ENCODE assay signal across 11 cellular contexts in genomic region chr7:44575054-44575453, GRCh38. TPM values are rescaled to one million over a fixed set of nuclear protein-coding genes. Genes with fewer than 3 reads are reported as not detected.
A peak's percentile ranks its signal among the peaks of the same experiment; 100 is the strongest.
DNase-seq lines count a peak whose midpoint lies in the region; ATAC-seq, FAIRE-seq and TF ChIP-seq lines count a peak whose summit lies in the region.
"Had no signal": no experiment of that assay in that cellular context is flagged by ENCODE, and none has a peak within 500 bp of the region (broad histone marks: within the 10 kb centered on the region; RNA-seq: fewer than 3 reads in every experiment).

No MANE protein-coding gene starts in this region.

- H3F3A ChIP-seq in SK-N-SH (replicated peaks; ENCODE audit: insufficient read depth) = peaks cover 20% of the 10 kb centered on the region

- CTCF ChIA-PET in SK-N-SH (lab: Yijun Ruan, JAX) = interaction anchor here (0.7 to 12.5 kb wide), 3 partner anchors 10 to 347 kb away, joined by 3 to 98 read pairs (median 4); no protein-coding TSS in a partner anchor

- no peak overlapping the region for H2AFZ ChIP-seq in SK-N-SH (ENCODE audit: low read depth)

- no peak for TF ChIP-seq RAD21 in SK-N-SH (IDR thresholded peaks at IDR 0.05; ENCODE audit: low read length)

- peak overlapping the region; percentile 87 to 94; a peak in 3 of 4 replicates for H3K4me3 ChIP-seq in SK-N-SH (ENCODE audit: low read depth in 2 of 2, low read length in 1 of 2)
- peak overlapping the region; percentile 100; the same call in 1 of the 2 replicates for H3K4me3 ChIP-seq in MG63
- peak overlapping the region; percentile 86 for H3K4me3 ChIP-seq in coronary artery
- H3K4me3 ChIP-seq in neutrophil (ENCODE audit: low read depth in 1 of 2, low read length in 1 of 2) = no peak overlapping the region
- no peak overlapping the region for H3K4me3 ChIP-seq in BE2C (ENCODE audit: low read depth, low read length)
- H3K4me3 ChIP-seq in vagina = no peak overlapping the region
- peak overlapping the region in 1 of 2 donors; percentile 95 for H3K4me3 ChIP-seq in kidney (ENCODE audit: low read length in 2 of 2)

- no peak for FAIRE-seq in kidney (lab: Jason Lieb, UNC)

- TF ChIP-seq CTCF in SK-N-SH (IDR thresholded peaks at IDR 0.05) = no peak
- no peak for TF ChIP-seq CTCF in coronary artery (IDR thresholded peaks at IDR 0.05)
- TF ChIP-seq CTCF in neutrophil (IDR thresholded peaks at IDR 0.05) = no peak
- no peak for TF ChIP-seq CTCF in BE2C (IDR thresholded peaks at IDR 0.05; ENCODE audit: low read depth, low read length)
- no peak for TF ChIP-seq CTCF in vagina (IDR thresholded peaks at IDR 0.05)
- no peak for TF ChIP-seq CTCF in kidney (IDR thresholded peaks at IDR 0.05; ENCODE audit: borderline replicate concordance, extremely low read depth, insufficient read depth)

- H3K27ac ChIP-seq in SK-N-SH (ENCODE audit: low read depth in 2 of 2, low read length in 1 of 2) (no peak overlapping the region), coronary artery (no peak overlapping the region), neutrophil (peak overlapping the region; percentile 91), vagina (no peak overlapping the region), kidney (ENCODE audit: low read depth in 2 of 2, low read length in 2 of 2) (peak overlapping the region in 1 of 2 donors; percentile 8)

- H3K9me3 ChIP-seq in SK-N-SH (no peaks in the 10 kb centered on the region), MG63 (no peaks in the 10 kb centered on the region), neutrophil (no peaks in the 10 kb centered on the region), BE2C (no peaks in the 10 kb centered on the region), vagina (no peaks in the 10 kb centered on the region), kidney (ENCODE audit: control insufficient read depth in 1 of 2, low read length in 2 of 2) (no peaks in the 10 kb centered on the region)

- H3K27me3 ChIP-seq in SK-N-SH (ENCODE audit: insufficient read depth) (no peaks in the 10 kb centered on the region), MG63 (no peaks in the 10 kb centered on the region), neutrophil (no peaks in the 10 kb centered on the region), BE2C (no peaks in the 10 kb centered on the region), vagina (no peaks in the 10 kb centered on the region)

- TF ChIP-seq EP300 in SK-N-SH (IDR thresholded peaks at IDR 0.05; ENCODE audit: borderline replicate concordance in 1 of 2, low read depth in 1 of 2, low read length in 1 of 2) = no peak

- POLR2A ChIA-PET in SK-N-SH (lab: Yijun Ruan, JAX) = interaction anchor here (0.7 to 2.1 kb wide), 2 partner anchors 85 to 1018 kb away, joined by 3 to 10 read pairs; partner anchors contain the start of gene NUDCD3

- H3K36me3 ChIP-seq in SK-N-SH (replicated peaks in 1 of 2; ENCODE audit: control insufficient read depth in 1 of 2, insufficient read depth in 2 of 2, low read length in 1 of 2) (peaks cover 53 to 57% of the 10 kb centered on the region in 2 experiments), MG63 (peaks cover 72% of the 10 kb centered on the region), neutrophil (peaks cover 60% of the 10 kb centered on the region), BE2C (peaks cover 52% of the 10 kb centered on the region), vagina (peaks cover 0 to 52% of the 10 kb centered on the region in 2 donors), kidney (ENCODE audit: control insufficient read depth in 1 of 2, insufficient read depth in 2 of 2, low read length in 2 of 2) (peaks cover 36 to 52% of the 10 kb centered on the region in 2 donors)

- H3K9ac ChIP-seq in SK-N-SH (no peak overlapping the region), kidney (ENCODE audit: low read length in 2 of 2) (peak overlapping the region in 1 of 2 donors; percentile 88)

- DNase-seq in SK-N-SH = no peak
- no peak for DNase-seq in MG63
- no peak for DNase-seq in coronary artery (ENCODE audit: low spot score)
- no peak for DNase-seq in BE2C
- no peak for DNase-seq in vagina (ENCODE audit: extremely low spot score in 2 of 2)
- no peak for DNase-seq in kidney
- DNase-seq: 8988T, NCI-H1694 had no signal

- peak overlapping the region; percentile 97 for H3K4me2 ChIP-seq in SK-N-SH

- TF ChIP-seq POLR2A in vagina (IDR thresholded peaks at IDR 0.05) = no peak

- H3K4me1 ChIP-seq in SK-N-SH (ENCODE audit: control insufficient read depth in 1 of 2, insufficient read depth in 2 of 2, low read depth in 1 of 2, low read length in 1 of 2) = peaks cover 7 to 17% of the 10 kb centered on the region in 2 experiments
- peaks cover 22 to 24% of the 10 kb centered on the region in 2 experiments for H3K4me1 ChIP-seq in neutrophil (ENCODE audit: control insufficient read depth in 1 of 2, insufficient read depth in 1 of 2, low read depth in 1 of 2, low read length in 1 of 2)
- H3K4me1 ChIP-seq in BE2C = no peaks in the 10 kb centered on the region
- peaks cover 37% of the 10 kb centered on the region for H3K4me1 ChIP-seq in vagina
- H3K4me1 ChIP-seq in kidney (ENCODE audit: control insufficient read depth in 1 of 2, insufficient read depth in 1 of 2, low read depth in 1 of 2, low read length in 2 of 2) = peaks cover 25 to 27% of the 10 kb centered on the region in 2 donors

- H3K79me2 ChIP-seq in SK-N-SH (ENCODE audit: insufficient read depth) = peaks cover 82% of the 10 kb centered on the region

- H3K9me2 ChIP-seq in SK-N-SH = no peaks in the 10 kb centered on the region

- intact Hi-C loops in vagina (cut with DNase I) (loop anchor here (10.0 kb wide), 1 partner anchor 410 kb away; no protein-coding TSS in a partner anchor), kidney (cut with DNase I) (no loop called here)

- ATAC-seq in SK-N-SH treated with all-trans-retinoic acid at 6 μM for 48 hours = no peak

- H4K20me1 ChIP-seq in SK-N-SH (ENCODE audit: insufficient read depth) = no peaks in the 10 kb centered on the region

TF ChIP-seq in SK-N-SH, 30 proteins besides CTCF, POLR2A, EP300 and RAD21 (continues in another document):
- TF ChIP-seq RXRA (IDR thresholded peaks at IDR 0.05; ENCODE audit: borderline replicate concordance, low read depth) = no peak
- TF ChIP-seq USF2 (IDR thresholded peaks at IDR 0.05; ENCODE audit: borderline replicate concordance, low read depth, low read length) = no peak
- no peak for TF ChIP-seq FOXJ3 (CRISPR knock-in tag; IDR thresholded peaks at IDR 0.05)
- TF ChIP-seq CHD2 (IDR thresholded peaks at IDR 0.05; ENCODE audit: low read length, partially characterized antibody) = peak; percentile 24

TF ChIP-seq in SK-N-SH treated with all-trans-retinoic acid at 6 μM for 48 hours, 23 proteins besides CTCF, POLR2A, EP300 and RAD21 (continues in another document):
- TF ChIP-seq SNAI2 (CRISPR knock-in tag; IDR thresholded peaks at IDR 0.05) = no peak
- TF ChIP-seq CREB5 (CRISPR knock-in tag; IDR thresholded peaks at IDR 0.05; ENCODE audit: low read depth) = no peak
- no peak for TF ChIP-seq ZNF70 (CRISPR knock-in tag; IDR thresholded peaks at IDR 0.05)
- TF ChIP-seq ARNTL (CRISPR knock-in tag; IDR thresholded peaks at IDR 0.05; ENCODE audit: borderline replicate concordance, low read depth) = no peak
- TF ChIP-seq TOX (CRISPR knock-in tag; IDR thresholded peaks at IDR 0.05; ENCODE audit: borderline replicate concordance) = no peak
- no peak for TF ChIP-seq ZFP30 (CRISPR knock-in tag; IDR thresholded peaks at IDR 0.05)

RNA-seq across cellular contexts. Expression of gene DDX56, which starts 1.3 kb away (rescaled TPM):
- polyA plus RNA-seq in SK-N-SH (2012; rRNA removed) = 97.1 and 126 TPM in 2 replicates
- polyA plus RNA-seq in SK-N-SH (2012; cell fraction: cytosol; rRNA removed) = 44.8 and 68.5 TPM in 2 replicates
- polyA plus RNA-seq in SK-N-SH (2012; cell fraction: nucleus; rRNA removed) = 227 and 338 TPM in 2 replicates
- total RNA-seq in MG63 (2014; rRNA removed; shearing (Covaris generic); ENCODE audit: low replicate concordance) = 92.8 and 155 TPM in 2 replicates
- 313 TPM for polyA plus RNA-seq in BE2C (2012; ENCODE audit: insufficient read depth, insufficient read length, low read depth)
- total RNA-seq in vagina = 60.2 TPM
- 62.0 TPM for total RNA-seq in kidney
- polyA plus RNA-seq in kidney (ENCODE audit: insufficient read depth, low read depth, low replicate concordance) = 83.6 TPM

RNA-seq across cellular contexts. Expression of gene TMED4, which starts 7.0 kb away (rescaled TPM):
- polyA plus RNA-seq in SK-N-SH (2012; rRNA removed) (145 and 192 TPM in 2 replicates), kidney (ENCODE audit: insufficient read depth, low read depth, low replicate concordance) (138 TPM)
- 101 and 126 TPM in 2 replicates for polyA plus RNA-seq in SK-N-SH (2012; cell fraction: cytosol; rRNA removed)
- 144 and 182 TPM in 2 replicates for polyA plus RNA-seq in SK-N-SH (2012; cell fraction: nucleus; rRNA removed)
- 113 and 152 TPM in 2 replicates for total RNA-seq in MG63 (2014; rRNA removed; shearing (Covaris generic); ENCODE audit: low replicate concordance)
- 183 TPM for polyA plus RNA-seq in BE2C (2012; ENCODE audit: insufficient read depth, insufficient read length, low read depth)
- total RNA-seq in vagina (102 TPM), kidney (105 TPM)

RNA-seq across cellular contexts. Expression of gene OGDH, which starts 31.4 kb away (rescaled TPM):
- polyA plus RNA-seq in SK-N-SH (2012; rRNA removed) (58.2 and 69.4 TPM in 2 replicates), kidney (ENCODE audit: insufficient read depth, low read depth, low replicate concordance) (108 TPM)
- polyA plus RNA-seq in SK-N-SH (2012; cell fraction: cytosol; rRNA removed) = 35.2 and 49.5 TPM in 2 replicates
- polyA plus RNA-seq in SK-N-SH (2012; cell fraction: nucleus; rRNA removed) = 71.1 and 78.7 TPM in 2 replicates
- 31.6 and 54.0 TPM in 2 replicates for total RNA-seq in MG63 (2014; rRNA removed; shearing (Covaris generic); ENCODE audit: low replicate concordance)
- 162 TPM for polyA plus RNA-seq in BE2C (2012; ENCODE audit: insufficient read depth, insufficient read length, low read depth)
- total RNA-seq in vagina (80.0 TPM), kidney (132 TPM)

RNA-seq across cellular contexts. Expression of gene NPC1L1, which starts 33.9 kb away (rescaled TPM):
- polyA plus RNA-seq in SK-N-SH (2012; rRNA removed) (0.03 TPM in 1 of 2 replicates, not detected in the other), kidney (ENCODE audit: insufficient read depth, low read depth, low replicate concordance) (2.4 TPM)
- under 0.01 TPM in 1 of 2 replicates, not detected in the other for polyA plus RNA-seq in SK-N-SH (2012; cell fraction: cytosol; rRNA removed)
- 0.05 and 0.12 TPM in 2 replicates for polyA plus RNA-seq in SK-N-SH (2012; cell fraction: nucleus; rRNA removed)
- 0.07 TPM in 1 of 2 replicates, not detected in the other for total RNA-seq in MG63 (2014; rRNA removed; shearing (Covaris generic); ENCODE audit: low replicate concordance)
- not detected for polyA plus RNA-seq in BE2C (2012; ENCODE audit: insufficient read depth, insufficient read length, low read depth)
- total RNA-seq in vagina (0.49 TPM), kidney (0.88 TPM)
- total RNA-seq: dermis microvascular lymphatic vessel endothelial cell had no signal

Comparison
In these comparisons a context has a peak if more than half of its experiments do, and no peak if none do; other contexts are left out.
1. H3K4me3 ChIP-seq: peak in SK-N-SH (2 of 2), MG63 (single experiment) and coronary artery (single experiment); none in neutrophil (0 of 2), BE2C (single experiment) and vagina (0 of 2).